1 cellular context compared by ENCODE assay signal in genomic region chr12:12714276-12715001, GRCh38.
TF ChIP-seq lines count a peak whose summit lies in the region.

No MANE protein-coding gene starts in this region.

TF ChIP-seq in GM12878, 131 proteins besides CTCF, POLR2A, EP300 and RAD21 (continued from another document and continues in another):
- TF ChIP-seq BCL3 (IDR thresholded peaks at IDR 0.05; ENCODE audit: borderline replicate concordance, insufficient read depth, low read depth, low read length, poor library complexity, severe bottlenecking), result peak; percentile 33
- no peak for TF ChIP-seq SIN3A (IDR thresholded peaks at IDR 0.05; ENCODE audit: low read depth, low read length)
- no peak; the same call in 1 of the 2 replicates for TF ChIP-seq NKRF (conservative IDR thresholded peaks at IDR 0.05)
- TF ChIP-seq CBX5 (IDR thresholded peaks at IDR 0.05; ENCODE audit: low read depth), result no peak
- peak; percentile 99 for TF ChIP-seq PAX5 (IDR thresholded peaks at IDR 0.05; ENCODE audit: borderline replicate concordance, low read depth, low read length)
- TF ChIP-seq TCF12 (IDR thresholded peaks at IDR 0.05; ENCODE audit: low read depth, low read length), result 0 out of 2 replicates have a peak, but pooled peaks have one; percentile 41
- TF ChIP-seq RB1 (IDR thresholded peaks at IDR 0.05; ENCODE audit: borderline replicate concordance), result no peak
- no peak for TF ChIP-seq YBX1 (IDR thresholded peaks at IDR 0.05)
- no peak for TF ChIP-seq NR2F1 (conservative IDR thresholded peaks at IDR 0.05)
- TF ChIP-seq TARDBP (IDR thresholded peaks at IDR 0.05; ENCODE audit: borderline replicate concordance), result no peak
- TF ChIP-seq HDGF (IDR thresholded peaks at IDR 0.05), result no peak
- TF ChIP-seq ZSCAN29 (IDR thresholded peaks at IDR 0.05), result no peak
- TF ChIP-seq EZH2 (IDR thresholded peaks at IDR 0.05; ENCODE audit: borderline replicate concordance, control insufficient read depth, low read depth, low read length), result no peak
- no peak for TF ChIP-seq SUPT20H (IDR thresholded peaks at IDR 0.05; ENCODE audit: borderline replicate concordance, control insufficient read depth, low read depth, low read length)
- TF ChIP-seq JUND (IDR thresholded peaks at IDR 0.05; ENCODE audit: low read depth, low read length), result no peak
- peak; percentile 58 for TF ChIP-seq IKZF1 (conservative IDR thresholded peaks at IDR 0.05)
- no peak for TF ChIP-seq FOXM1 (IDR thresholded peaks at IDR 0.05; ENCODE audit: low read depth, low read length)
- 0 out of 2 replicates have a peak, but pooled peaks have one; percentile 8 for TF ChIP-seq BACH1 (IDR thresholded peaks at IDR 0.05; ENCODE audit: borderline replicate concordance)
- no peak for TF ChIP-seq E2F4 (IDR thresholded peaks at IDR 0.05; ENCODE audit: low read depth, low read length)
- TF ChIP-seq NR2C1 (IDR thresholded peaks at IDR 0.05), result no peak
- no peak for TF ChIP-seq STAT1 (conservative IDR thresholded peaks at IDR 0.05)
- no peak for TF ChIP-seq NRF1 (conservative IDR thresholded peaks at IDR 0.05; ENCODE audit: low read depth, low read length)
- TF ChIP-seq ZZZ3 (IDR thresholded peaks at IDR 0.05; ENCODE audit: control insufficient read depth, insufficient read length, low read depth), result no peak
- TF ChIP-seq POU2F2 (IDR thresholded peaks at IDR 0.05; ENCODE audit: borderline replicate concordance, low read depth, low read length), result no peak; the same call in 2 of the 3 replicates
- TF ChIP-seq MTA3 (IDR thresholded peaks at IDR 0.05; ENCODE audit: borderline replicate concordance, low read length), result no peak
- 0 out of 2 replicates have a peak, but pooled peaks have one; percentile 2 for TF ChIP-seq PKNOX1 (IDR thresholded peaks at IDR 0.05)
- TF ChIP-seq SREBF2 (IDR thresholded peaks at IDR 0.05; ENCODE audit: low read length), result no peak
- TF ChIP-seq CBFB (IDR thresholded peaks at IDR 0.05; ENCODE audit: low read depth), result no peak
- TF ChIP-seq IRF4 (IDR thresholded peaks at IDR 0.05; ENCODE audit: low read depth, low read length), result no peak
- TF ChIP-seq NFYA (IDR thresholded peaks at IDR 0.05; ENCODE audit: borderline replicate concordance, low read depth, low read length), result no peak
- no peak for TF ChIP-seq ZNF622 (IDR thresholded peaks at IDR 0.05)
- no peak; the same call in 1 of the 2 replicates for TF ChIP-seq MTA2 (IDR thresholded peaks at IDR 0.05; ENCODE audit: low read depth)
- no peak; the same call in none of the 2 replicates for TF ChIP-seq PML (IDR thresholded peaks at IDR 0.05; ENCODE audit: low read length)
- peak; percentile 59 for TF ChIP-seq EED (IDR thresholded peaks at IDR 0.05; ENCODE audit: low read depth)
- peak; percentile 82 for TF ChIP-seq TAF1 (IDR thresholded peaks at IDR 0.05; ENCODE audit: borderline replicate concordance, low read depth, low read length)
- no peak for TF ChIP-seq ATF3 (IDR thresholded peaks at IDR 0.05; ENCODE audit: borderline replicate concordance, extremely low read depth, low read depth, low read length)
- peak; percentile 72; the same call in 1 of the 2 replicates for TF ChIP-seq POLR2AphosphoS5 (IDR thresholded peaks at IDR 0.05; ENCODE audit: low read length)
- no peak for TF ChIP-seq RBBP5 (conservative IDR thresholded peaks at IDR 0.05)
- no peak for TF ChIP-seq SMAD5 (IDR thresholded peaks at IDR 0.05; ENCODE audit: low read depth)
- TF ChIP-seq IRF5 (IDR thresholded peaks at IDR 0.05; ENCODE audit: borderline replicate concordance), result no peak
- no peak for TF ChIP-seq JUNB (IDR thresholded peaks at IDR 0.05)
- no peak for TF ChIP-seq ESRRA (IDR thresholded peaks at IDR 0.05; ENCODE audit: low read length)
- TF ChIP-seq CBX3 (IDR thresholded peaks at IDR 0.05; ENCODE audit: borderline replicate concordance, low read depth), result no peak
- no peak for TF ChIP-seq GATAD2B (conservative IDR thresholded peaks at IDR 0.05; ENCODE audit: low read depth)
- TF ChIP-seq CHD4 (IDR thresholded peaks at IDR 0.05), result no peak
- TF ChIP-seq KDM1A (IDR thresholded peaks at IDR 0.05; ENCODE audit: borderline replicate concordance), result no peak
- no peak for TF ChIP-seq HDAC6 (IDR thresholded peaks at IDR 0.05; ENCODE audit: unreplicated experiment)
- no peak; the same call in 1 of the 2 replicates for TF ChIP-seq SMARCA5 (IDR thresholded peaks at IDR 0.05)
- TF ChIP-seq CEBPZ (IDR thresholded peaks at IDR 0.05; ENCODE audit: low read depth, low read length), result no peak
- no peak for TF ChIP-seq BMI1 (IDR thresholded peaks at IDR 0.05; ENCODE audit: borderline replicate concordance)
- no peak for TF ChIP-seq CHD2 (IDR thresholded peaks at IDR 0.05; ENCODE audit: borderline replicate concordance, low read depth, low read length)
- no peak for TF ChIP-seq USF1 (IDR thresholded peaks at IDR 0.05; ENCODE audit: borderline replicate concordance, extremely low read length, insufficient read depth, low read depth, low read length)
- 0 out of 2 replicates have a peak, but pooled peaks have one; percentile 10 for TF ChIP-seq CREB1 (IDR thresholded peaks at IDR 0.05; ENCODE audit: low read depth)
- no peak for TF ChIP-seq ZBTB4 (CRISPR knock-in tag; IDR thresholded peaks at IDR 0.05)
- no peak for TF ChIP-seq ZBED1 (IDR thresholded peaks at IDR 0.05; ENCODE audit: borderline replicate concordance)
- no peak for TF ChIP-seq MXI1 (IDR thresholded peaks at IDR 0.05; ENCODE audit: low read depth, low read length)
